In the genomic region with DNA sequence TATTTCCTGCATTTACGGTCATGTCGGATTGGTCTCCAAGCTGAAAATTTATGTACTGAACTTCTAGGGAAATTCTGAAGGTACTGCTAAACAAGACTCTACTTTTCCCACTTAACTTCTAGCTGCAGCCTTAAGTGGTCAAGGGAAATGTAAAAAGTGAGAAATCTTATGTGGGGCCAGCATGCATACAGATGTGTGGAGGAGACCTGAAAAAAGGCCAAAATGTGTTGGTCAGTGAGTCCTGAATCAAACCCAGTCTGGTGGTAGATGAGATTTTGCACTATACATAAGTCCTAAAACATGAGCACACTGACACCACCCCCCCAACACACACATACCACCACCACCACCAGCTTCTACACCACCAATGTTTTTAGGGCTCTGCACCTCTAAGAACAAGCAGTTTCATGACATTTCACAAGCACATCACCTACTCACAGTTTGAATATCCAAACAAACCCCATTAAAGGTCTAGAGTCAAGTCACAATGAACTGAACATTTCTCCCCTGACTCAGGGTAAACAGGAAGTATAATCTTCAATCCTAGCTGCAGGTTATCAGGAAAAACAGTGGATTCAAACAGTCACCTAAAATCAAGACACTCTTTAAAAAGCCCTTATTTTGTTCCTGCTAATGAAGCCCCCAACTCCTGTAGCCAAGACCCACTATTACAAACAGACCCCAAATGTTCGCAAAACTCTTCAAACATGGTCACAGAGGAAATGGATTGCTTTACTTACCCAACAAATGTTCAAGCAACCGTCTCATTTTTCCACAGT, we compare ENCODE assay signal across 8 cellular contexts. TPM values are rescaled to one million over a fixed set of nuclear protein-coding genes. Genes with fewer than 3 reads are reported as not detected.
A peak's percentile ranks its signal among the peaks of the same experiment; 100 is the strongest.
DNase-seq lines count a peak whose midpoint lies in the region; ATAC-seq, FAIRE-seq and TF ChIP-seq lines count a peak whose summit lies in the region.

No MANE protein-coding gene starts in this region.

- no peak overlapping the region for H4K8ac ChIP-seq in H1 (ENCODE audit: extremely low read depth, insufficient read depth, low read length)

- peak overlapping the region; percentile 75 for H3K4me2 ChIP-seq in PC-3 (ENCODE audit: low read length)
- peak overlapping the region; percentile 34 to 67 for H3K4me2 ChIP-seq in H1 (ENCODE audit: insufficient read depth in 1 of 2, low read depth in 2 of 2, low read length in 2 of 2)

- peak overlapping the region; percentile 8 for H3K56ac ChIP-seq in H1 (replicated peaks; ENCODE audit: insufficient read length, low read depth, low read length)

- intact Hi-C loops in PC-3 (cut with micrococcal nuclease) = loop anchor here (1.0 kb wide), 1 partner anchor 36 kb away; no protein-coding TSS in a partner anchor
- intact Hi-C loops in psoas muscle (cut with DNase I) = no loop called here

- H4K5ac ChIP-seq in H1 (ENCODE audit: insufficient read length, low read depth, low read length) = peak overlapping the region; percentile 65

- H2BK5ac ChIP-seq in H1 (ENCODE audit: low read depth, low read length) = peak overlapping the region; percentile 63

- H2BK20ac ChIP-seq in H1 (ENCODE audit: low read length) = no peak overlapping the region

- WGBS in H1 (ENCODE audit: extremely low coverage in 1 of 2, insufficient coverage in 1 of 2, insufficient read length in 1 of 2, insufficient replicate concordance in 2 of 2, low coverage in 1 of 2, low lambda C conversion rate in 2 of 2, missing lambda C conversion rate in 1 of 2), 2 experiments = 88% methylated on average over 4 of the region's 4 CpGs; no CpG with 5 or more reads in 1 of the 2 experiments
- WGBS in psoas muscle, 3 donors = 50 to 60% (median 54%) methylated on average over 4 of the region's 4 CpGs

- no peak overlapping the region for H2BK120ac ChIP-seq in H1 (replicated peaks; ENCODE audit: low read depth, low read length)

- H3K9ac ChIP-seq in PC-3 (ENCODE audit: low read length) (peak overlapping the region; percentile 20; the same call in 1 of the 2 replicates), H1 (replicated peaks in 1 of 4; ENCODE audit: extremely low read depth in 1 of 4, low read depth in 3 of 4, low read length in 3 of 4) (peak overlapping the region in 1 of 4 experiments; percentile 14; a peak in 2 of 7 replicates)

- H3K18ac ChIP-seq in H1 (ENCODE audit: extremely low read depth, low read length) = no peak overlapping the region; the same call in 1 of the 2 replicates

- H4K91ac ChIP-seq in H1 (replicated peaks; ENCODE audit: insufficient read length, low read length) = peak overlapping the region; percentile 30

- CTCF ChIA-PET in PC-3 (lab: Charles Lee) = interaction anchor here (0.7 kb wide), 2 partner anchors 23 to 29 kb away, joined by 4 to 6 read pairs; no protein-coding TSS in a partner anchor
- CTCF ChIA-PET in H1 (lab: Charles Lee; ENCODE audit: partially characterized antibody) = interaction anchor here (0.7 to 2.0 kb wide), 10 partner anchors 10 to 105 kb away, joined by 3 to 9 read pairs (median 3); no protein-coding TSS in a partner anchor

- no TSS peak for BruUV-seq in PC-3 (replicated peaks; lab: Mats Ljungman, UMichigan)

- H3K36me3 ChIP-seq in PC-3 (ENCODE audit: low read depth, low read length) (no peaks in the 10 kb centered on the region), H1 (ENCODE audit: control insufficient read depth in 2 of 4, insufficient read depth in 4 of 4, low read length in 3 of 4) (peaks cover 0 to 27% (median under 1%) of the 10 kb centered on the region in 4 experiments; a peak in 3 of 8 replicates), psoas muscle (ENCODE audit: insufficient read depth in 1 of 2, low read depth in 1 of 2) (no peaks in the 10 kb centered on the region)

- no peaks in the 10 kb centered on the region for H3K9me3 ChIP-seq in PC-3 (ENCODE audit: low read length)
- no peaks in the 10 kb centered on the region for H3K9me3 ChIP-seq in H1 (ENCODE audit: insufficient read depth in 2 of 2, low read depth in 1 of 2, low read length in 1 of 2)
- no peaks in the 10 kb centered on the region for H3K9me3 ChIP-seq in psoas muscle

- H2BK15ac ChIP-seq in H1 (ENCODE audit: low read length) = no peak overlapping the region

- TF ChIP-seq EP300 in H1 (IDR thresholded peaks at IDR 0.05; ENCODE audit: borderline replicate concordance in 1 of 2, low read depth in 2 of 2, low read length in 2 of 2) = no peak

- DNase-seq in PC-3 = peak; percentile 70
- DNase-seq in H1 (ENCODE audit: low read depth in 1 of 2, low spot score in 2 of 2) = no peak
- no peak for DNase-seq in psoas muscle
- no peak for DNase-seq in stimulated activated CD4-positive, alpha-beta T cell treated with anti-CD3 and anti-CD28 coated beads, Interleukin-4, amount 100 ng/mL, for 1 hour
- no peak for DNase-seq in activated CD4-positive, alpha-beta T cell treated with anti-CD3 and anti-CD28 coated beads, Interleukin-2, amount 50 U/mL, for 48 hours
- DNase-seq in activated gamma-delta T cell (lab: John Stamatoyannopoulos, UW) = no peak

- H3K27ac ChIP-seq in PC-3 (ENCODE audit: low read length) = peak overlapping the region; percentile 96
- peak overlapping the region; percentile 53 for H3K27ac ChIP-seq in H1 (ENCODE audit: low read depth, low read length)
- peak overlapping the region; percentile 97 for H3K27ac ChIP-seq in psoas muscle

- ATAC-seq in PC-3 (no peak), psoas muscle (no peak), HG03139 (IDR thresholded peaks at IDR 0.05; ENCODE audit: unreplicated experiment) (no peak)

- no peak overlapping the region for H2AFZ ChIP-seq in PC-3 (ENCODE audit: low read length)
- H2AFZ ChIP-seq in H1 (ENCODE audit: low read length) = no peak overlapping the region

- peak overlapping the region; percentile 15 for H3K4ac ChIP-seq in H1 (replicated peaks; ENCODE audit: insufficient read length, low read depth, low read length)

- TF ChIP-seq RAD21 in H1 (IDR thresholded peaks at IDR 0.05 in 1 of 2, conservative IDR thresholded peaks at IDR 0.05 in 1 of 2; ENCODE audit: low read depth in 2 of 2, low read length in 2 of 2) = no peak

- H2AK5ac ChIP-seq in H1 (ENCODE audit: low read depth, low read length) = peak overlapping the region; percentile 34; the same call in 1 of the 2 replicates

- H3K79me2 ChIP-seq in PC-3 (ENCODE audit: low read length) (peaks cover 65% of the 10 kb centered on the region), H1 (ENCODE audit: control insufficient read depth in 1 of 2, insufficient read depth in 2 of 2, low read length in 2 of 2) (peaks cover 44 to 99% of the 10 kb centered on the region in 2 experiments)

- no peak for TF ChIP-seq POLR2A in H1 (IDR thresholded peaks at IDR 0.05; ENCODE audit: control extremely low read depth in 1 of 2, low read depth in 2 of 2, low read length in 2 of 2)

- no peaks in the 10 kb centered on the region for H3K9me2 ChIP-seq in PC-3 (replicated peaks; ENCODE audit: low read length)

- peak overlapping the region; percentile 54 for H3K4me3 ChIP-seq in GM12875 (ENCODE audit: low read depth, low read length)
- H3K4me3 ChIP-seq in PC-3 (ENCODE audit: low read length) = peak overlapping the region; percentile 48
- peak overlapping the region in 1 of 4 experiments; percentile 37; a peak in 2 of 8 replicates for H3K4me3 ChIP-seq in H1 (ENCODE audit: extremely low read depth in 1 of 4, insufficient read depth in 2 of 4, low read depth in 3 of 4, low read length in 4 of 4)
- peak overlapping the region; percentile 61 for H3K4me3 ChIP-seq in psoas muscle

- peaks cover 21% of the 10 kb centered on the region for H3F3A ChIP-seq in PC-3 (ENCODE audit: low read length, unreplicated experiment)

- no peaks in the 10 kb centered on the region for H4K20me1 ChIP-seq in PC-3 (ENCODE audit: low read length)
- H4K20me1 ChIP-seq in H1 (replicated peaks in 1 of 2; ENCODE audit: control insufficient read depth in 1 of 2, insufficient read depth in 2 of 2, low read length in 2 of 2) = no peaks in the 10 kb centered on the region

- no peaks in the 10 kb centered on the region for H3K27me3 ChIP-seq in PC-3 (ENCODE audit: low read length)
- H3K27me3 ChIP-seq in H1 (replicated peaks in 1 of 4; ENCODE audit: control insufficient read depth in 3 of 4, extremely low read depth in 1 of 4, insufficient read depth in 3 of 4, low read length in 3 of 4) = no peaks in the 10 kb centered on the region
- no peaks in the 10 kb centered on the region for H3K27me3 ChIP-seq in psoas muscle (ENCODE audit: insufficient read depth in 3 of 3, low read length in 2 of 3)

- H2BK12ac ChIP-seq in H1 (ENCODE audit: low read depth, low read length) = peak overlapping the region; percentile 20

- H3K4me1 ChIP-seq in PC-3 (ENCODE audit: insufficient read depth, low read length) = peaks cover 92% of the 10 kb centered on the region
- H3K4me1 ChIP-seq in H1 (replicated peaks in 1 of 4; ENCODE audit: control insufficient read depth in 3 of 4, insufficient read depth in 4 of 4, low read length in 3 of 4) = peaks cover 68 to 86% (median 74%) of the 10 kb centered on the region in 4 experiments
- H3K4me1 ChIP-seq in psoas muscle = peaks cover 95% of the 10 kb centered on the region

- no peak overlapping the region for H3K14ac ChIP-seq in H1 (ENCODE audit: insufficient read length)

- TF ChIP-seq CTCF in GM12875 (IDR thresholded peaks at IDR 0.05; ENCODE audit: borderline replicate concordance, insufficient read depth, low read depth, low read length) (no peak), PC-3 (conservative IDR thresholded peaks at IDR 0.05; ENCODE audit: low read depth, low read length) (no peak), H1 (IDR thresholded peaks at IDR 0.05; ENCODE audit: control extremely low read depth in 1 of 3, insufficient read depth in 1 of 3, low read depth in 1 of 3, low read length in 3 of 3) (no peak), psoas muscle (IDR thresholded peaks at IDR 0.05) (no peak)

- H3K23ac ChIP-seq in H1 (ENCODE audit: insufficient read length) = no peak overlapping the region

- POLR2A ChIA-PET in PC-3 (lab: Charles Lee; ENCODE audit: unreplicated experiment) (interaction anchor here (0.6 kb wide), 1 partner anchor 1567 kb away, joined by 6 read pairs; no protein-coding TSS in a partner anchor), H1 (lab: Charles Lee; ENCODE audit: partially characterized antibody) (interaction anchor here (0.6 to 42.1 kb wide), 9 partner anchors 1 to 83 kb away, joined by 3 to 1191 read pairs (median 9); partner anchors contain the start of gene ZMYND8)

- no peaks in the 10 kb centered on the region; the same call in 1 of the 2 replicates for H3K79me1 ChIP-seq in H1 (ENCODE audit: low read depth, low read length)

- no peaks in the 10 kb centered on the region; the same call in 1 of the 2 replicates for H3K23me2 ChIP-seq in H1 (ENCODE audit: low read depth, low read length)

- no peak for FAIRE-seq in H1 (lab: Jason Lieb, UNC)

RNA-seq across cellular contexts. Expression of gene ZMYND8, which starts 1.6 kb away (rescaled TPM):
- 11.6 and 12.8 TPM in 2 replicates for total RNA-seq in PC-3 (2014; rRNA removed)
- total RNA-seq in H1 (2021; fragmentation: NEBNext Ultra II Directional; extraction: Animal tissue kit (Norgen Biotek cat#: 25700)) = 163 TPM in 2 replicates
- 50.5 and 58.5 TPM in 2 replicates for polyA plus RNA-seq in H1 (2011; rRNA removed)
- polyA plus RNA-seq in H1 (2011; cell fraction: cytosol; rRNA removed) = 66.1 TPM
- polyA plus RNA-seq in H1 (2011; cell fraction: nucleus; rRNA removed) = 123 TPM
- 71.7 to 113 TPM (median 77.5 TPM) in 4 replicates for polyA plus RNA-seq in H1 (2012, experiment 1 of 2)
- 9.8 TPM for polyA plus RNA-seq in H1 (2012, experiment 2 of 2)
- 70.7 TPM for polyA plus RNA-seq in H1 (2013, experiment 1 of 2)
- polyA plus RNA-seq in H1 (2013, experiment 2 of 2) = 69.6 TPM
- polyA minus RNA-seq in H1 (2011; rRNA and poly(A)+ RNA removed) = 67.9 and 102 TPM in 2 replicates
- 53.2 TPM for polyA minus RNA-seq in H1 (2011; cell fraction: cytosol; rRNA and poly(A)+ RNA removed)
- polyA minus RNA-seq in H1 (2011; cell fraction: nucleus; rRNA and poly(A)+ RNA removed) = 91.2 TPM
- 10 to 100 TPM; 17.7 to 42.9 (median 22.4) TPM for total RNA-seq in psoas muscle
- 1 to 10 TPM; 4.7 to 9.5 (median 8.2) TPM for polyA plus RNA-seq in psoas muscle
